28 cellular contexts compared by ENCODE assay signal in genomic region chr12:32178341-32179010, GRCh38.
A peak's percentile ranks its signal among the peaks of the same experiment; 100 is the strongest.
DNase-seq lines count a peak whose midpoint lies in the region; ATAC-seq and TF ChIP-seq lines count a peak whose summit lies in the region.
"Had no signal": no experiment of that assay in that cellular context is flagged by ENCODE, and none has a peak within 500 bp of the region (broad histone marks: within the 10 kb centered on the region; RNA-seq: fewer than 3 reads in every experiment).

No MANE protein-coding gene starts in this region.

- H3K27me3 Mint-ChIP-seq in WTC11 (ENCODE audit: low read depth) (no peaks in the 10 kb centered on the region), nephron progenitor cell (ENCODE audit: low read depth, poor library complexity) (no peaks in the 10 kb centered on the region)
- H3K27me3 Mint-ChIP-seq: effector memory CD8-positive, alpha-beta T cell; naive thymus-derived CD8-positive, alpha-beta T cell had no signal

- H3K4me2 ChIP-seq in Karpas-422 (ENCODE audit: low read depth, low read length, poor library complexity, severe bottlenecking): peak overlapping the region; percentile 48
- H3K4me2 ChIP-seq in mesendoderm (ENCODE audit: low read length): no peak overlapping the region
- H3K4me2 ChIP-seq: BLaER1 treated with 17β-estradiol and CSF1 and Interleukin-3, amounts not matched to agents 10 nM and 100 nM had no signal

- peaks cover 2% of the 10 kb centered on the region for H3K79me1 ChIP-seq in mesendoderm (ENCODE audit: low read length)

- H3K27me3 ChIP-seq in Karpas-422 (ENCODE audit: low read length) (no peaks in the 10 kb centered on the region), mesendoderm (ENCODE audit: insufficient read depth, low read length, poor library complexity) (no peaks in the 10 kb centered on the region), aorta (ENCODE audit: control insufficient read depth in 1 of 2, insufficient read depth in 2 of 2, low read length in 1 of 2) (no peaks in the 10 kb centered on the region)
- H3K27me3 ChIP-seq: adrenal gland; BLaER1 treated with 17β-estradiol and CSF1 and Interleukin-3, amounts not matched to agents 10 nM and 100 nM; colonic mucosa; esophagus muscularis mucosa; gastrocnemius medialis; pancreas; upper lobe of right lung had no signal

- no peaks in the 10 kb centered on the region for H3K9me3 ChIP-seq in Karpas-422 (ENCODE audit: low read length)
- no peaks in the 10 kb centered on the region for H3K9me3 ChIP-seq in aorta (ENCODE audit: control insufficient read depth, low read length)
- H3K9me3 ChIP-seq: adrenal gland; BLaER1 treated with 17β-estradiol and CSF1 and Interleukin-3, amounts not matched to agents 10 nM and 100 nM; colonic mucosa; esophagus muscularis mucosa; gastrocnemius medialis; pancreas; upper lobe of right lung had no signal

- no peak overlapping the region for H2AK5ac ChIP-seq in mesendoderm (ENCODE audit: low read length)

- H3K56ac ChIP-seq in mesendoderm (ENCODE audit: low read length): no peak overlapping the region

- no peak overlapping the region for H3K23ac ChIP-seq in mesendoderm (ENCODE audit: low read length)

- H3K4me3 ChIP-seq in Karpas-422 (ENCODE audit: low read length) (no peak overlapping the region), mesendoderm (ENCODE audit: low read length) (no peak overlapping the region), aorta (ENCODE audit: low read length in 2 of 2) (no peak overlapping the region)
- H3K4me3 ChIP-seq: adrenal gland; BLaER1 treated with 17β-estradiol and CSF1 and Interleukin-3, amounts not matched to agents 10 nM and 100 nM; colonic mucosa; esophagus muscularis mucosa; gastrocnemius medialis; pancreas; upper lobe of right lung had no signal

- no CpG with 5 or more reads among the region's 6 CpGs for WGBS in mesendoderm (ENCODE audit: extremely low coverage, insufficient coverage, low lambda C conversion rate)
- 81 to 87% methylated on average over 6 of the region's 6 CpGs for WGBS in aorta, 2 donors

- no peak overlapping the region for H2BK5ac ChIP-seq in mesendoderm (ENCODE audit: low read length)

- TF ChIP-seq CTCF in C4-2B (conservative IDR thresholded peaks at IDR 0.05): no peak
- TF ChIP-seq CTCF in WTC11 (IDR thresholded peaks at IDR 0.05): no peak
- TF ChIP-seq CTCF in nephron progenitor cell (IDR thresholded peaks at IDR 0.05): no peak

- no peak overlapping the region for H4K5ac ChIP-seq in mesendoderm (ENCODE audit: low read length)

- ATAC-seq in WTC11 (peak; percentile 57), aorta (ENCODE audit: low FRiP score) (no peak)
- ATAC-seq: activated CD4-positive, CD25-positive, alpha-beta regulatory T cell treated with anti-CD3 and anti-CD28 coated beads, Interleukin-2, amount 50 U/mL, for 24 hours; activated CD8-positive, alpha-beta T cell treated with anti-CD3 and anti-CD28 coated beads, Interleukin-2, amount 10 ng/mL, durations not matched to agents 7 days and 5 days; effector memory CD8-positive, alpha-beta T cell; gastrocnemius medialis; HCT116; naive thymus-derived CD8-positive, alpha-beta T cell; pancreas; upper lobe of right lung had no signal

- H3K27ac ChIP-seq in C4-2B (peak overlapping the region; percentile 81), Karpas-422 (ENCODE audit: low read length) (peak overlapping the region; percentile 86), mesendoderm (ENCODE audit: low read depth, low read length) (no peak overlapping the region), aorta (ENCODE audit: low read depth in 1 of 2, low read length in 2 of 2) (no peak overlapping the region)
- H3K27ac ChIP-seq: adrenal gland; BLaER1 treated with 17β-estradiol and CSF1 and Interleukin-3, amounts not matched to agents 10 nM and 100 nM; colonic mucosa; esophagus muscularis mucosa; gastrocnemius medialis; pancreas; upper lobe of right lung had no signal

- H3K9ac ChIP-seq in Karpas-422 (ENCODE audit: low read length) (peak overlapping the region; percentile 49), mesendoderm (ENCODE audit: low read length) (no peak overlapping the region)
- H3K9ac ChIP-seq: BLaER1 treated with 17β-estradiol and CSF1 and Interleukin-3, amounts not matched to agents 10 nM and 100 nM had no signal

- intact Hi-C loops in aorta (cut with DNase I): no loop called here

- no peaks in the 10 kb centered on the region for H3K9me2 ChIP-seq in Karpas-422 (replicated peaks; ENCODE audit: insufficient read depth, low read length)

- H3K27ac Mint-ChIP-seq in WTC11 (peak overlapping the region; percentile 70), nephron progenitor cell (no peak overlapping the region)
- H3K27ac Mint-ChIP-seq: activated CD8-positive, alpha-beta T cell treated with anti-CD3 and anti-CD28 coated beads, Interleukin-2, amount 10 ng/mL, durations not matched to agents 7 days and 5 days; effector memory CD8-positive, alpha-beta T cell; naive thymus-derived CD8-positive, alpha-beta T cell had no signal

- no peaks in the 10 kb centered on the region; the same call in 1 of the 2 replicates for H3K36me3 ChIP-seq in Karpas-422 (ENCODE audit: insufficient read depth, low read length)
- no peaks in the 10 kb centered on the region for H3K36me3 ChIP-seq in mesendoderm (ENCODE audit: control insufficient read depth, insufficient read depth, low read length)
- H3K36me3 ChIP-seq in aorta (ENCODE audit: control insufficient read depth in 1 of 2, insufficient read depth in 2 of 2, low read length in 1 of 2): no peaks in the 10 kb centered on the region
- H3K36me3 ChIP-seq: adrenal gland, colonic mucosa, esophagus muscularis mucosa, gastrocnemius medialis, pancreas, upper lobe of right lung had no signal

- peak overlapping the region; percentile 8 for H3K18ac ChIP-seq in mesendoderm (ENCODE audit: low read length)

- H3K4ac ChIP-seq in mesendoderm (ENCODE audit: low read depth, low read length): no peak overlapping the region

- H3K4me1 Mint-ChIP-seq in WTC11 (peaks cover 36% of the 10 kb centered on the region), nephron progenitor cell (peaks cover 23% of the 10 kb centered on the region)
- H3K4me1 Mint-ChIP-seq: naive thymus-derived CD8-positive, alpha-beta T cell had no signal

- CTCF ChIA-PET in WTC11 (lab: Charles Lee): no interaction called here

- H3K9me3 Mint-ChIP-seq in WTC11: peaks cover 3% of the 10 kb centered on the region; the same call in 1 of the 2 replicates
- no peaks in the 10 kb centered on the region for H3K9me3 Mint-ChIP-seq in nephron progenitor cell
- H3K9me3 Mint-ChIP-seq: effector memory CD8-positive, alpha-beta T cell; naive thymus-derived CD8-positive, alpha-beta T cell had no signal

- no peak overlapping the region for H2BK120ac ChIP-seq in mesendoderm (ENCODE audit: low read depth, low read length)

- no peak overlapping the region for H2BK15ac ChIP-seq in mesendoderm (replicated peaks; ENCODE audit: low read depth)

- no peak overlapping the region for H4K8ac ChIP-seq in mesendoderm (ENCODE audit: low read depth, low read length)

- peaks cover 83% of the 10 kb centered on the region for H3K79me2 ChIP-seq in Karpas-422 (ENCODE audit: low read length)
- peaks cover 5% of the 10 kb centered on the region for H3K79me2 ChIP-seq in mesendoderm (ENCODE audit: control insufficient read depth, insufficient read depth, low read length)

- POLR2A ChIA-PET in WTC11 (lab: Charles Lee): no interaction called here

- H3K4me1 ChIP-seq in Karpas-422 (ENCODE audit: low read length) (peaks cover 24% of the 10 kb centered on the region), mesendoderm (ENCODE audit: control insufficient read depth, low read depth, low read length) (peaks cover 4% of the 10 kb centered on the region), aorta (ENCODE audit: control insufficient read depth in 1 of 2, insufficient read depth in 2 of 2, low read length in 2 of 2) (no peaks in the 10 kb centered on the region)
- H3K4me1 ChIP-seq: adrenal gland; BLaER1 treated with 17β-estradiol and CSF1 and Interleukin-3, amounts not matched to agents 10 nM and 100 nM; colonic mucosa; gastrocnemius medialis; pancreas; upper lobe of right lung had no signal

- H4K20me1 ChIP-seq in Karpas-422 (ENCODE audit: insufficient read depth, low read depth, low read length): no peaks in the 10 kb centered on the region

- H3K36me3 Mint-ChIP-seq in WTC11: peaks cover 12% of the 10 kb centered on the region
- peaks cover 21% of the 10 kb centered on the region for H3K36me3 Mint-ChIP-seq in nephron progenitor cell (ENCODE audit: low read depth)

- peak; percentile 68 for DNase-seq in Karpas-422
- no peak for DNase-seq in WTC11 (ENCODE audit: low spot score)
- DNase-seq in mesendoderm: peak; percentile 51
- no peak for DNase-seq in nephron progenitor cell
- DNase-seq in T-helper 9 cell: no peak
- no peak for DNase-seq in aorta
- DNase-seq in NCI-H1930 (lab: John Stamatoyannopoulos, UW): no peak
- DNase-seq: ACHN; activated CD8-positive, alpha-beta T cell treated with anti-CD3 and anti-CD28 coated beads, Interleukin-2, amount 10 ng/mL, durations not matched to agents 7 days and 5 days; activated naive CD4-positive, alpha-beta T cell; activated T-cell treated with anti-CD3 and anti-CD28 coated beads, Interleukin-2, amount 50 U/mL, for 1 hour; colonic mucosa; effector memory CD8-positive, alpha-beta T cell; gastrocnemius medialis; kidney; naive thymus-derived CD8-positive, alpha-beta T cell; NCI-H1048; NCI-H187; pancreas; RPMI8226; T1000; upper lobe of right lung had no signal

- no peak overlapping the region for H3K4me3 Mint-ChIP-seq in WTC11
- no peak overlapping the region for H3K4me3 Mint-ChIP-seq in nephron progenitor cell
- H3K4me3 Mint-ChIP-seq: activated CD8-positive, alpha-beta T cell treated with anti-CD3 and anti-CD28 coated beads, Interleukin-2, amount 10 ng/mL, durations not matched to agents 7 days and 5 days; effector memory CD8-positive, alpha-beta T cell; naive thymus-derived CD8-positive, alpha-beta T cell had no signal

- H2AFZ ChIP-seq in Karpas-422 (ENCODE audit: low read length): 0 out of 2 replicates have a peak overlapping the region, but pooled peaks have one; percentile 1

TF ChIP-seq in WTC11, 78 proteins besides CTCF, POLR2A, EP300 and RAD21:
- TF ChIP-seq ETV6 (CRISPR knock-in tag; IDR thresholded peaks at IDR 0.05): no peak
- TF ChIP-seq CREB1 (CRISPR knock-in tag; IDR thresholded peaks at IDR 0.05): no peak
TF ChIP-seq in WTC11: peak in this region for 0.

Comparison
In these comparisons a context has a peak if more than half of its experiments do, and no peak if none do; other contexts are left out.
1. H3K27ac ChIP-seq: peak in C4-2B (single experiment) and Karpas-422 (single experiment); none in mesendoderm (single experiment) and aorta (0 of 2).
2. DNase-seq: peak in Karpas-422 (single experiment) and mesendoderm (single experiment); none in WTC11 (single experiment), nephron progenitor cell (single experiment), T-helper 9 cell (single experiment), aorta (0 of 2) and NCI-H1930 (0 of 2).